ENCODE assay signal across 25 cellular contexts in genomic region chr3:183027276-183027675, GRCh38.
"Had no signal": no experiment of that assay in that cellular context is flagged by ENCODE, and none has a peak within 500 bp of the region (broad histone marks: within the 10 kb centered on the region; RNA-seq: fewer than 3 reads in every experiment).

No MANE protein-coding gene starts in this region.

- DNase-seq: cortex of kidney; foreskin melanocyte; glutamatergic neuron; heart right ventricle; hippocampal formation; islet precursor cell; kidney glomerular epithelial cell; left colon; left ventricle myocardium superior; natural killer cell; occipital lobe; ovary; posterior cingulate gyrus; psoas muscle; right cardiac atrium; spleen; stimulated activated CD4-positive, alpha-beta T cell treated with anti-CD3 and anti-CD28 coated beads, Interleukin-4, amount 100 ng/mL, for 4 hours; stimulated activated naive CD8-positive, alpha-beta T cell treated with anti-CD3 and anti-CD28 coated beads, Interleukin-15, Interleukin-2, amounts not matched to agents 100 U/mL and 50 U/mL, for 24 hours; substantia nigra; upper lobe of left lung had no signal

- H3K27me3 ChIP-seq: heart right ventricle, ovary, spleen, tibial nerve, upper lobe of left lung had no signal

- H3K27ac ChIP-seq: heart right ventricle, ovary, psoas muscle, skin epidermis, spleen, thoracic aorta, tibial nerve, upper lobe of left lung had no signal

- H3K4me3 ChIP-seq: heart right ventricle, lung, ovary, psoas muscle, skin epidermis, spleen, thoracic aorta, tibial nerve, upper lobe of left lung had no signal

- H3K9me3 ChIP-seq: ovary, psoas muscle, spleen, thoracic aorta, upper lobe of left lung had no signal

- H3K4me1 ChIP-seq: heart right ventricle, psoas muscle, spleen, tibial nerve, upper lobe of left lung had no signal

- H3K36me3 ChIP-seq: ovary had no signal

- ATAC-seq: heart right ventricle; left ventricle myocardium superior; natural killer cell; psoas muscle; right cardiac atrium; stimulated activated memory B cell treated with anti-CD40 and anti-IgM and Interleukin-4, amounts not matched to agents 10 μg/mL and 1 μg/mL and 100 μg/mL, for 72 hours; stimulated activated naive CD8-positive, alpha-beta T cell treated with anti-CD3 and anti-CD28 coated beads, Interleukin-15, Interleukin-2, amounts not matched to agents 100 U/mL and 50 U/mL, for 24 hours had no signal
